Comparison of ENCODE assay signal across 11 cellular contexts in the genomic region with DNA sequence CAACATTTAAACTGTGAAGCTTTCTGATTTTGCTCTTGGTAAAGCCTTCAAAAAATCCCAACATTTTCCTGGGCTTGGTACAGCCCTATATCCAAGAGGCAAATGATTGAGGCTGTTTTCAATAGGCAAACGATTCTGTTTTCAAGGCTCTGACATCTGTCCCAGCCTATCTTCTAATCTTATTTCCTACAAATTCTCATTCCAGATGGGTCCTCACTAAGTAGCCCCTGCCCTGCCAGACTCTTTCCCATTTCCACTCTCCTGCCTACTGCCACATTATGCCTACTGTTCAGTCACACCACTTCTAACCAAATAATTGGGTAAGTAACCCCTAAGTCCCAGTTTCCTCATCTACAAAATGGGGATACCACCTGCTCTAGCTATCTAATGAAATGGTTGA. TPM values are rescaled to one million over a fixed set of nuclear protein-coding genes. Genes with fewer than 3 reads are reported as not detected.
DNase-seq lines count a peak whose midpoint lies in the region; ATAC-seq, FAIRE-seq and TF ChIP-seq lines count a peak whose summit lies in the region.
"Had no signal": no experiment of that assay in that cellular context is flagged by ENCODE, and none has a peak within 500 bp of the region (broad histone marks: within the 10 kb centered on the region; RNA-seq: fewer than 3 reads in every experiment).

No MANE protein-coding gene starts in this region.

- POLR2A ChIA-PET in activated naive CD8-positive, alpha-beta T cell treated with anti-CD3 and anti-CD28 coated beads, Interleukin-2, amount 10 ng/mL, durations not matched to agents 7 days and 5 days (lab: Charles Lee): interaction anchor here (1.8 kb wide), 1 partner anchor 13 kb away, joined by 4 read pairs; the partner anchor contains the start of genes CREB3 and TLN1
- POLR2A ChIA-PET in GM10248 (lab: Yijun Ruan, JAX): interaction anchor here (0.8 to 1.1 kb wide), 2 partner anchors 15 to 18 kb away, joined by 3 to 4 read pairs; no protein-coding TSS in a partner anchor

- no peak for FAIRE-seq in frontal cortex (lab: Jason Lieb, UNC)

- peaks cover 56% of the 10 kb centered on the region for H3K4me1 Mint-ChIP-seq in stimulated activated naive CD8-positive, alpha-beta T cell treated with anti-CD3 and anti-CD28 coated beads, Interleukin-15, Interleukin-2, amounts not matched to agents 100 ng/mL and 50 ng/mL, for 24 hours (ENCODE audit: low read depth)
- peaks cover 55% of the 10 kb centered on the region for H3K4me1 Mint-ChIP-seq in stimulated activated naive CD8-positive, alpha-beta T cell treated with anti-CD3 and anti-CD28 coated beads, Interleukin-15, amount 100 ng/mL, for 72 hours
- peaks cover 44% of the 10 kb centered on the region for H3K4me1 Mint-ChIP-seq in activated naive CD8-positive, alpha-beta T cell treated with anti-CD3 and anti-CD28 coated beads, Interleukin-2, amount 10 ng/mL, durations not matched to agents 7 days and 5 days

- no peaks in the 10 kb centered on the region for H3K27me3 Mint-ChIP-seq in stimulated activated naive CD8-positive, alpha-beta T cell treated with anti-CD3 and anti-CD28 coated beads, Interleukin-15, Interleukin-2, amounts not matched to agents 100 ng/mL and 50 ng/mL, for 24 hours
- H3K27me3 Mint-ChIP-seq in stimulated activated naive CD8-positive, alpha-beta T cell treated with anti-CD3 and anti-CD28 coated beads, Interleukin-15, amount 100 ng/mL, for 72 hours: no peaks in the 10 kb centered on the region
- no peaks in the 10 kb centered on the region for H3K27me3 Mint-ChIP-seq in activated naive CD8-positive, alpha-beta T cell treated with anti-CD3 and anti-CD28 coated beads, Interleukin-2, amount 10 ng/mL, durations not matched to agents 7 days and 5 days
- H3K27me3 Mint-ChIP-seq: naive B cell had no signal

- no peak overlapping the region for H3K4me3 ChIP-seq in mucosa of stomach (ENCODE audit: low read length)

- CTCF ChIA-PET in GM10248 (lab: Yijun Ruan, JAX): interaction anchor here (1.7 to 13.3 kb wide), 4 partner anchors 9 to 142 kb away, joined by 3 to 134 read pairs (median 76); partner anchors contain the start of genes CREB3 and TLN1

- peak overlapping the region; percentile 14 for H3K9ac ChIP-seq in mucosa of stomach (ENCODE audit: low read length)

- DNase-seq in stimulated activated naive CD8-positive, alpha-beta T cell treated with anti-CD3 and anti-CD28 coated beads, Interleukin-15, amount 100 ng/mL, for 72 hours: no peak
- no peak for DNase-seq in activated naive CD8-positive, alpha-beta T cell treated with anti-CD3 and anti-CD28 coated beads, Interleukin-2, amount 10 ng/mL, durations not matched to agents 7 days and 5 days
- DNase-seq in frontal cortex (ENCODE audit: low spot score in 2 of 2): no peak
- DNase-seq in GM10248 (ENCODE audit: extremely low spot score): no peak
- DNase-seq in germinal center (ENCODE audit: low spot score): no peak
- no peak for DNase-seq in A172 (ENCODE audit: low spot score)
- DNase-seq: foreskin keratinocyte, naive B cell, NCI-H446 treated with DMSO at 0.1 percent for 48 hours had no signal

- H3K4me1 ChIP-seq in mucosa of stomach (ENCODE audit: control insufficient read depth, insufficient read depth, low read length): peaks cover 28% of the 10 kb centered on the region

- no peak overlapping the region for H3K27ac Mint-ChIP-seq in stimulated activated naive CD8-positive, alpha-beta T cell treated with anti-CD3 and anti-CD28 coated beads, Interleukin-15, Interleukin-2, amounts not matched to agents 100 ng/mL and 50 ng/mL, for 24 hours
- H3K27ac Mint-ChIP-seq in stimulated activated naive CD8-positive, alpha-beta T cell treated with anti-CD3 and anti-CD28 coated beads, Interleukin-15, amount 100 ng/mL, for 72 hours: no peak overlapping the region
- H3K27ac Mint-ChIP-seq in activated naive CD8-positive, alpha-beta T cell treated with anti-CD3 and anti-CD28 coated beads, Interleukin-2, amount 10 ng/mL, durations not matched to agents 7 days and 5 days: no peak overlapping the region

- H3K9me3 ChIP-seq in mucosa of stomach (ENCODE audit: control insufficient read depth, low read length): no peaks in the 10 kb centered on the region

- H3K9me3 Mint-ChIP-seq in stimulated activated naive CD8-positive, alpha-beta T cell treated with anti-CD3 and anti-CD28 coated beads, Interleukin-15, Interleukin-2, amounts not matched to agents 100 ng/mL and 50 ng/mL, for 24 hours: no peaks in the 10 kb centered on the region
- H3K9me3 Mint-ChIP-seq in stimulated activated naive CD8-positive, alpha-beta T cell treated with anti-CD3 and anti-CD28 coated beads, Interleukin-15, amount 100 ng/mL, for 72 hours: no peaks in the 10 kb centered on the region
- no peaks in the 10 kb centered on the region for H3K9me3 Mint-ChIP-seq in activated naive CD8-positive, alpha-beta T cell treated with anti-CD3 and anti-CD28 coated beads, Interleukin-2, amount 10 ng/mL, durations not matched to agents 7 days and 5 days
- H3K9me3 Mint-ChIP-seq: naive B cell had no signal

- H3K4me3 Mint-ChIP-seq in stimulated activated naive CD8-positive, alpha-beta T cell treated with anti-CD3 and anti-CD28 coated beads, Interleukin-15, Interleukin-2, amounts not matched to agents 100 ng/mL and 50 ng/mL, for 24 hours: peak overlapping the region; percentile 50
- peak overlapping the region in 1 of 2 donors; percentile 86 for H3K4me3 Mint-ChIP-seq in stimulated activated naive CD8-positive, alpha-beta T cell treated with anti-CD3 and anti-CD28 coated beads, Interleukin-15, amount 100 ng/mL, for 72 hours
- peak overlapping the region; percentile 58 for H3K4me3 Mint-ChIP-seq in activated naive CD8-positive, alpha-beta T cell treated with anti-CD3 and anti-CD28 coated beads, Interleukin-2, amount 10 ng/mL, durations not matched to agents 7 days and 5 days

- no peak for TF ChIP-seq CTCF in GM10248 (IDR thresholded peaks at IDR 0.05; ENCODE audit: control extremely low read depth, extremely low read depth, low read depth, missing control alignments)

- H3K27me3 ChIP-seq in mucosa of stomach (ENCODE audit: control insufficient read depth, insufficient read depth, low read length): no peaks in the 10 kb centered on the region
- H3K27me3 ChIP-seq: foreskin keratinocyte had no signal

- no peak for ATAC-seq in stimulated activated naive CD8-positive, alpha-beta T cell treated with anti-CD3 and anti-CD28 coated beads, Interleukin-15, amount 100 ng/mL, for 72 hours
- no peak for ATAC-seq in activated naive CD8-positive, alpha-beta T cell treated with anti-CD3 and anti-CD28 coated beads, Interleukin-2, amount 10 ng/mL, durations not matched to agents 7 days and 5 days (ENCODE audit: low read depth)
- ATAC-seq: foreskin keratinocyte had no signal

- H3K36me3 ChIP-seq in mucosa of stomach (ENCODE audit: control insufficient read depth, insufficient read depth, low read length): peaks cover 24% of the 10 kb centered on the region

- H3K36me3 Mint-ChIP-seq in stimulated activated naive CD8-positive, alpha-beta T cell treated with anti-CD3 and anti-CD28 coated beads, Interleukin-15, Interleukin-2, amounts not matched to agents 100 ng/mL and 50 ng/mL, for 24 hours (ENCODE audit: low read depth): peaks cover 34% of the 10 kb centered on the region
- peaks cover 17% of the 10 kb centered on the region for H3K36me3 Mint-ChIP-seq in activated naive CD8-positive, alpha-beta T cell treated with anti-CD3 and anti-CD28 coated beads, Interleukin-2, amount 10 ng/mL, durations not matched to agents 7 days and 5 days

RNA-seq across cellular contexts. Expression of gene GBA2, which starts 3.5 kb away (rescaled TPM):
- 10 to 100 TPM; 60.1 to 62.2 TPM for total RNA-seq in activated naive CD8-positive, alpha-beta T cell treated with anti-CD3 and anti-CD28 coated beads, Interleukin-2, amount 10 ng/mL, durations not matched to agents 7 days and 5 days
- total RNA-seq in frontal cortex: 48.9 TPM
- total RNA-seq in A172 (2014; rRNA removed; shearing (Covaris generic)): 12.2 and 15.0 TPM in 2 replicates

RNA-seq across cellular contexts. Expression of gene RGP1, which starts 3.5 kb away (rescaled TPM):
- total RNA-seq in activated naive CD8-positive, alpha-beta T cell treated with anti-CD3 and anti-CD28 coated beads, Interleukin-2, amount 10 ng/mL, durations not matched to agents 7 days and 5 days: 10 to 100 TPM; 26.9 to 29.1 TPM
- 10.2 TPM for total RNA-seq in frontal cortex
- total RNA-seq in A172 (2014; rRNA removed; shearing (Covaris generic)): 10.4 and 16.1 TPM in 2 replicates

RNA-seq across cellular contexts. Expression of gene MSMP, which starts 8.5 kb away (rescaled TPM):
- not detected for total RNA-seq in activated naive CD8-positive, alpha-beta T cell treated with anti-CD3 and anti-CD28 coated beads, Interleukin-2, amount 10 ng/mL, durations not matched to agents 7 days and 5 days
- 0.41 TPM for total RNA-seq in frontal cortex
- not detected in 2 replicates for total RNA-seq in A172 (2014; rRNA removed; shearing (Covaris generic))
- total RNA-seq: foreskin keratinocyte had no signal

RNA-seq across cellular contexts. Expression of gene CREB3, which starts 13.1 kb away (rescaled TPM):
- 10 to 100 TPM; 21.1 to 24.1 TPM for total RNA-seq in activated naive CD8-positive, alpha-beta T cell treated with anti-CD3 and anti-CD28 coated beads, Interleukin-2, amount 10 ng/mL, durations not matched to agents 7 days and 5 days
- total RNA-seq in frontal cortex: 30.6 TPM
- 76.5 and 103 TPM in 2 replicates for total RNA-seq in A172 (2014; rRNA removed; shearing (Covaris generic))

RNA-seq across cellular contexts. Expression of gene TLN1, which starts 13.6 kb away (rescaled TPM):
- total RNA-seq in activated naive CD8-positive, alpha-beta T cell treated with anti-CD3 and anti-CD28 coated beads, Interleukin-2, amount 10 ng/mL, durations not matched to agents 7 days and 5 days: 100 to 1,000 TPM; 381 to 388 TPM
- 16.3 TPM for total RNA-seq in frontal cortex
- total RNA-seq in A172 (2014; rRNA removed; shearing (Covaris generic)): 139 and 155 TPM in 2 replicates
